8 cellular contexts compared by ENCODE assay signal in genomic region chr1:37389327-37389726, GRCh38.
"Had no signal": no experiment of that assay in that cellular context is flagged by ENCODE, and none has a peak within 500 bp of the region (broad histone marks: within the 10 kb centered on the region; RNA-seq: fewer than 3 reads in every experiment).

No MANE protein-coding gene starts in this region.

- ATAC-seq: GM12878 had no signal

- FAIRE-seq: G401.6, GM12878, GM12891, GM12892, GM18507, GM19239 had no signal

- DNase-seq: GDM1, GF-D8 had no signal

- H3K4me3 ChIP-seq: GM12878 had no signal
